In the genomic region with DNA sequence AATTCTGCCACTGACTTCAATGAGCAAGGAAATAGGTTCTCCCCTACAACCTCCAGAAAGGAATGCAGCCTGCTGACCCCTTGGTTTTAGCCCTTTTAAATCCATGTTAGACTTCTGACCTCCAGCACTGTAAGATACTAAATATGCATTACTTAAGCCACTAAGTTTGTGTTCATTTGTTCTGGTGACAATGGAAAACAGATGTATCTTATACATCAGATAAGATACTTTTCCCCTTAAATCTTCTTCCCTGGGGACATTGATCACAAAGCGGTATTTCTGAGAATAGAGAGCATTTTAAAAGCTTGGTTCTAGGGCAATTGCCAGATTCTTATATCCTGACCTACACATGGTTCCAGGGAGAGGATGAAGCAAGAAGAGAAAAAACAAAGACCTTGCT, we compare ENCODE assay signal across 18 cellular contexts. TPM values are rescaled to one million over a fixed set of nuclear protein-coding genes. Genes with fewer than 3 reads are reported as not detected.
A peak's percentile ranks its signal among the peaks of the same experiment; 100 is the strongest.
DNase-seq lines count a peak whose midpoint lies in the region; ATAC-seq and TF ChIP-seq lines count a peak whose summit lies in the region.
"Had no signal": no experiment of that assay in that cellular context is flagged by ENCODE, and none has a peak within 500 bp of the region (broad histone marks: within the 10 kb centered on the region; RNA-seq: fewer than 3 reads in every experiment).

No MANE protein-coding gene starts in this region.

- TF ChIP-seq CTCF in fibroblast of mammary gland (conservative IDR thresholded peaks at IDR 0.05; ENCODE audit: control insufficient read depth, insufficient read depth, low read depth, low read length) (no peak), upper lobe of left lung (IDR thresholded peaks at IDR 0.05) (no peak)

- no peak overlapping the region for H3K9ac ChIP-seq in adipocyte (ENCODE audit: low read length)

- no peak overlapping the region for H3K27ac ChIP-seq in upper lobe of left lung
- H3K27ac ChIP-seq: HL-60 had no signal

- ATAC-seq in upper lobe of left lung (ENCODE audit: low FRiP score in 2 of 2): no peak
- ATAC-seq: K562 had no signal

- no peaks in the 10 kb centered on the region for H3K36me3 ChIP-seq in adipocyte (ENCODE audit: control insufficient read depth, insufficient read depth, low read length, severe bottlenecking)
- H3K36me3 ChIP-seq in upper lobe of left lung: no peaks in the 10 kb centered on the region

- H3K4me3 ChIP-seq in adipocyte (ENCODE audit: low read length): no peak overlapping the region
- no peak overlapping the region for H3K4me3 ChIP-seq in fibroblast of mammary gland (ENCODE audit: control insufficient read depth, low read depth, low read length)
- H3K4me3 ChIP-seq in skeletal muscle cell (ENCODE audit: low read depth, low read length): no peak overlapping the region
- no peak overlapping the region for H3K4me3 ChIP-seq in upper lobe of left lung
- H3K4me3 ChIP-seq: K562 had no signal

- H3K4me1 ChIP-seq in adipocyte (ENCODE audit: control insufficient read depth, insufficient read depth, low read length): no peaks in the 10 kb centered on the region
- H3K4me1 ChIP-seq in upper lobe of left lung: no peaks in the 10 kb centered on the region

- DNase-seq in EH (ENCODE audit: low read depth) (peak; percentile 42), adipocyte (ENCODE audit: low read depth) (peak; percentile 71), fibroblast of mammary gland (ENCODE audit: low read depth) (peak; percentile 69), skeletal muscle cell (ENCODE audit: low read depth) (peak; percentile 60), NCI-H2081 (lab: John Stamatoyannopoulos, UW) (no peak), upper lobe of left lung (no peak), dermis blood vessel endothelial cell (no peak)
- DNase-seq: ACHN; C1 segment of cervical spinal cord; Calu3; CD4-positive, alpha-beta T cell; DMS 273 treated with DMSO at 0.1 percent for 48 hours; DMS79; GDM1; GOT3; H9 had no signal

- H3K9me3 ChIP-seq in adipocyte (ENCODE audit: control insufficient read depth, low read length) (no peaks in the 10 kb centered on the region), upper lobe of left lung (no peaks in the 10 kb centered on the region)

- TF ChIP-seq EP300 in upper lobe of left lung (IDR thresholded peaks at IDR 0.05): no peak

- 94 to 97% methylated on average over 1 of the region's 1 CpG for WGBS in upper lobe of left lung, 2 donors

- H3K27me3 ChIP-seq in adipocyte (replicated peaks; ENCODE audit: control insufficient read depth, insufficient read depth, low read length): no peaks in the 10 kb centered on the region
- no peaks in the 10 kb centered on the region for H3K27me3 ChIP-seq in upper lobe of left lung

- TF ChIP-seq POLR2A in upper lobe of left lung (IDR thresholded peaks at IDR 0.05): no peak

RNA-seq across cellular contexts. Expression of a gene that starts 6.5 kb away (rescaled TPM):
- total RNA-seq in upper lobe of left lung (10 to 100 TPM; 10.5 to 34.0 (median 23.5) TPM), dermis blood vessel endothelial cell (51.7 and 62.4 TPM in 2 replicates)

Comparison
In these comparisons a context has a peak if more than half of its experiments do, and no peak if none do; other contexts are left out.
1. DNase-seq: peak in EH (single experiment), adipocyte (single experiment), fibroblast of mammary gland (single experiment) and skeletal muscle cell (single experiment); none in NCI-H2081 (0 of 2), upper lobe of left lung (0 of 2) and dermis blood vessel endothelial cell (single experiment).